ENCODE assay signal across 12 cellular contexts in the genomic region with DNA sequence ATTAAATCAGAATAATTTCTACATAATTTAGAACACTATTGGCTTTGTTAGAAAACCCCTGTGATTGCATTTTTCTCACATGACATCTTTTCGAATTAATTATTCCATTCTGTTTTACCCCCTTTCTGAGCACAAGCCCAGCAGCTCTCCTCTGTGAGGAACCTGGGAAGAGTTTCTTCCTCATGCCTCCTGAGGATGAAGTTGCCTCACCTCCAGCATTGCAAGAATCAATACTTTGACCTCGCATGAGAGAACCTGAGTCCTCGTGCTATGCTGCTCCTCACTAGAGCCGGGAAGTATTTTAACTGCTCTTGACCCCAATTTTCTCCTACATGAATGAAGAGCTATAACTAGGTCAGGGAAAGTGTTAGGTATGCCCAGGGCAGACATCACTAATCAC.
"Had no signal": no experiment of that assay in that cellular context is flagged by ENCODE, and none has a peak within 500 bp of the region (broad histone marks: within the 10 kb centered on the region; RNA-seq: fewer than 3 reads in every experiment).

No MANE protein-coding gene starts in this region.

- H3K27ac Mint-ChIP-seq: natural killer cell; stimulated activated naive CD8-positive, alpha-beta T cell treated with anti-CD3 and anti-CD28 coated beads, Interleukin-15, Interleukin-2, amounts not matched to agents 100 ng/mL and 50 ng/mL, for 24 hours had no signal

- H3K4me3 Mint-ChIP-seq: natural killer cell; neural crest cell; stimulated activated naive CD8-positive, alpha-beta T cell treated with anti-CD3 and anti-CD28 coated beads, Interleukin-15, Interleukin-2, amounts not matched to agents 100 ng/mL and 50 ng/mL, for 24 hours had no signal

- DNase-seq: effector CD8-positive, alpha-beta T cell; heart left ventricle; hippocampal formation; mammary epithelial cell; mucosa of descending colon; natural killer cell; posterior cingulate gyrus; right cardiac atrium; stimulated activated CD4-positive, alpha-beta T cell treated with anti-CD3 and anti-CD28 coated beads, Interleukin-2, amount 100 ng/mL, for 48 hours; transverse colon had no signal

- ATAC-seq: heart left ventricle, mucosa of descending colon, natural killer cell, right cardiac atrium had no signal

- H3K36me3 Mint-ChIP-seq: natural killer cell had no signal

- H3K9me3 Mint-ChIP-seq: natural killer cell; stimulated activated naive CD8-positive, alpha-beta T cell treated with anti-CD3 and anti-CD28 coated beads, Interleukin-15, Interleukin-2, amounts not matched to agents 100 ng/mL and 50 ng/mL, for 24 hours had no signal

- H3K4me1 Mint-ChIP-seq: natural killer cell, neural crest cell had no signal
